7 cellular contexts compared by ENCODE assay signal in the genomic region with DNA sequence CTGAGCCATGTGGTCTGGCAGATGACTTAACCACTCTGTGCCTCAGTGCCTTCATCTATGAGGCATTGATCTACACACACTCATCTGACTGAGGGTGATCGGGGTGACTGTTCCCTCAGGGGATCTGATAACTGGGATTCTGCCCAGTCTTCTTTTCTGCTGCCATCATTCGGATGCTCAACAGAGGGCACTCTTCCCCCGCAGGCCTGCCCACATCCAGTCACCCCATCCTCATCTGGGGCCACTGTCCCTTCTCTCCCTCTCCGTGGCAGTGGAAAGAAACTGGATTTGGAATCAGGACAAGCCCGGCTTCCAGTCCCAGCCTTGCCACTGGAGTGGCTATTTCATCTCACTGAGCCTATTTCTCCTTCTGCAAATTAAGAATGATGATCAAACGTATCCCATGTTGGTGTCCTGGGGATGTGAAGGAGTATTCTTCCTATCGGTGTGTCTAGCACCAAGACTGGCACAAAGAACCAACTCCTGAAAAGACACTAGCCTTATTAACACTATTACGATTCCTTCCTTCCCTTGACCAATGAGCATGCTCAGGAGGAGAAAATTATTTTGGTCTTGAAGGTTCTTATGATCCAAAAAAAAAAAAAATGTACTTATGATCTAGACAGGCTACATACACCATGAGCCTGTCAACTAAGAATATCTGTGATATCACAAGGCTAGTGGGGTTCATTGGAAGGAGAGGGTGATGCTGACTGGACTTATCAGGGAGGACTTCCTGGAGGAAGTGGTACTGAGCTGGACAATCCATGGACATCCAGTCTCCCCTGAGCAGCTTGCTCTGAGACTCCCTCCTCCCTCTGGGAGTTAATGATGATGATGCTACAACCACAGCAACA. TPM values are rescaled to one million over a fixed set of nuclear protein-coding genes. Genes with fewer than 3 reads are reported as not detected.
DNase-seq lines count a peak whose midpoint lies in the region; ATAC-seq and TF ChIP-seq lines count a peak whose summit lies in the region.
"Not testable (repeated sequence)": the region's sequence is repeated elsewhere in the genome, so short reads cannot be mapped to it uniquely, and the experiment has no call there.

No MANE protein-coding gene starts in this region.

- intact Hi-C loops in esophagus muscularis mucosa (cut with DNase I) (loop anchor here (5.0 kb wide), 1 partner anchor 119 kb away; no protein-coding TSS in a partner anchor), gastrocnemius medialis (cut with DNase I; ENCODE audit: low total_unique reads) (loop anchor here (2.0 kb wide), 1 partner anchor 118 kb away; no protein-coding TSS in a partner anchor)
- intact Hi-C loops in left lung (cut with DNase I) = not testable (repeated sequence)

- in situ Hi-C loops in gastrocnemius medialis (cut with MboI; ENCODE audit: low sequenced_read_pairs in 4 of 4) = loop anchor here in 3 of 4 donors (10.0 kb wide), 2 partner anchors 118 to 122 kb away; no protein-coding TSS in a partner anchor

- not testable (repeated sequence) for H3K27me3 ChIP-seq in esophagus muscularis mucosa, left lung, gastrocnemius medialis

- not testable (repeated sequence) for TF ChIP-seq POLR2A in esophagus muscularis mucosa (IDR thresholded peaks at IDR 0.05; ENCODE audit: low read depth); gastrocnemius medialis (IDR thresholded peaks at IDR 0.05)

- TF ChIP-seq EP300 in esophagus muscularis mucosa (IDR thresholded peaks at IDR 0.05) = not testable (repeated sequence)

- POLR2A ChIA-PET in GM10248 (lab: Yijun Ruan, JAX); activated naive CD8-positive, alpha-beta T cell treated with anti-CD3 and anti-CD28 coated beads, Interleukin-2, amount 10 ng/mL, durations not matched to agents 7 days and 5 days (lab: Charles Lee): not testable (repeated sequence)

- peak; percentile 26 for TF ChIP-seq CTCF in GM10248 (IDR thresholded peaks at IDR 0.05; ENCODE audit: control extremely low read depth, extremely low read depth, low read depth, missing control alignments)
- peak; percentile 55 for TF ChIP-seq CTCF in VCaP (conservative IDR thresholded peaks at IDR 0.05)
- peak in 2 of 3 experiments; percentile 26 to 33 for TF ChIP-seq CTCF in esophagus muscularis mucosa (IDR thresholded peaks at IDR 0.05)
- TF ChIP-seq CTCF in left lung (IDR thresholded peaks at IDR 0.05) = peak in 1 of 2 donors; percentile 17
- peak in 2 of 5 experiments; percentile 22 to 47 for TF ChIP-seq CTCF in gastrocnemius medialis (IDR thresholded peaks at IDR 0.05 in 4 of 5, conservative IDR thresholded peaks at IDR 0.05 in 1 of 5)

- H3K9me3 ChIP-seq in esophagus muscularis mucosa, left lung, gastrocnemius medialis: not testable (repeated sequence)

- 18% methylated on average over 5 of the region's 8 CpGs for WGBS in esophagus muscularis mucosa

- not testable (repeated sequence) for H3K4me3 ChIP-seq in esophagus muscularis mucosa, left lung, gastrocnemius medialis

- H3K4me3 Mint-ChIP-seq in activated naive CD8-positive, alpha-beta T cell treated with anti-CD3 and anti-CD28 coated beads, Interleukin-2, amount 10 ng/mL, durations not matched to agents 7 days and 5 days = not testable (repeated sequence)

- not testable (repeated sequence) for H3K27ac ChIP-seq in VCaP; esophagus muscularis mucosa (replicated peaks in 1 of 4); left lung; gastrocnemius medialis

- H3K27ac Mint-ChIP-seq in activated naive CD8-positive, alpha-beta T cell treated with anti-CD3 and anti-CD28 coated beads, Interleukin-2, amount 10 ng/mL, durations not matched to agents 7 days and 5 days = not testable (repeated sequence)

- H3K27me3 Mint-ChIP-seq in activated naive CD8-positive, alpha-beta T cell treated with anti-CD3 and anti-CD28 coated beads, Interleukin-2, amount 10 ng/mL, durations not matched to agents 7 days and 5 days = peaks cover 11% of the 10 kb centered on the region

- not testable (repeated sequence) for H3K36me3 Mint-ChIP-seq in activated naive CD8-positive, alpha-beta T cell treated with anti-CD3 and anti-CD28 coated beads, Interleukin-2, amount 10 ng/mL, durations not matched to agents 7 days and 5 days

- not testable (repeated sequence) for H3K36me3 ChIP-seq in esophagus muscularis mucosa, left lung, gastrocnemius medialis

- not testable (repeated sequence) for DNase-seq in GM10248 (ENCODE audit: extremely low spot score); esophagus muscularis mucosa (ENCODE audit: extremely low spot score); left lung; gastrocnemius medialis
- peak; percentile 3 for DNase-seq in NCI-H1105 treated with DMSO at 0.1 percent for 48 hours (lab: John Stamatoyannopoulos, UW)
- DNase-seq in activated naive CD8-positive, alpha-beta T cell treated with anti-CD3 and anti-CD28 coated beads, Interleukin-2, amount 10 ng/mL, durations not matched to agents 7 days and 5 days = peak; percentile 33

- not testable (repeated sequence) for H3K4me1 Mint-ChIP-seq in activated naive CD8-positive, alpha-beta T cell treated with anti-CD3 and anti-CD28 coated beads, Interleukin-2, amount 10 ng/mL, durations not matched to agents 7 days and 5 days

- not testable (repeated sequence) for H3K4me1 ChIP-seq in esophagus muscularis mucosa, left lung, gastrocnemius medialis

- CTCF ChIA-PET in GM10248 (lab: Yijun Ruan, JAX) = interaction anchor here (0.9 kb wide), 1 partner anchor 118 kb away, joined by 3 read pairs; no protein-coding TSS in a partner anchor

- H3K9me3 Mint-ChIP-seq in activated naive CD8-positive, alpha-beta T cell treated with anti-CD3 and anti-CD28 coated beads, Interleukin-2, amount 10 ng/mL, durations not matched to agents 7 days and 5 days = not testable (repeated sequence)

- ATAC-seq in activated naive CD8-positive, alpha-beta T cell treated with anti-CD3 and anti-CD28 coated beads, Interleukin-2, amount 10 ng/mL, durations not matched to agents 7 days and 5 days (ENCODE audit: low read depth) = peak; percentile 70
- ATAC-seq in left lung (peak; percentile 92), gastrocnemius medialis (peak; percentile 56 to 69)

RNA-seq across cellular contexts. Expression of gene RHCE, which starts 17.4 kb away (rescaled TPM):
- total RNA-seq in activated naive CD8-positive, alpha-beta T cell treated with anti-CD3 and anti-CD28 coated beads, Interleukin-2, amount 10 ng/mL, durations not matched to agents 7 days and 5 days = under 1 TPM; 0.17 to 0.25 TPM
- under 1 TPM in 1 of 4 donors, not detected in 3; 0.17 TPM for total RNA-seq in esophagus muscularis mucosa
- total RNA-seq in left lung = under 1 TPM in 1 of 2 donors, not detected in 1; 0.64 TPM
- total RNA-seq in gastrocnemius medialis = 1 to 10 TPM in 2 of 4 donors, not detected in 2; 1.0 to 2.4 TPM

RNA-seq across cellular contexts. Expression of gene MACO1, which starts 27.5 kb away (rescaled TPM):
- total RNA-seq in activated naive CD8-positive, alpha-beta T cell treated with anti-CD3 and anti-CD28 coated beads, Interleukin-2, amount 10 ng/mL, durations not matched to agents 7 days and 5 days = 10 to 100 TPM; 20.6 to 21.1 TPM
- total RNA-seq in esophagus muscularis mucosa (10 to 100 TPM; 16.2 to 23.2 (median 19.5) TPM), left lung (10 to 100 TPM; 18.8 to 20.2 TPM), gastrocnemius medialis (10 to 100 TPM; 38.8 to 74.6 (median 44.8) TPM)
